Comparison of ENCODE assay signal across 41 cellular contexts in the genomic region with DNA sequence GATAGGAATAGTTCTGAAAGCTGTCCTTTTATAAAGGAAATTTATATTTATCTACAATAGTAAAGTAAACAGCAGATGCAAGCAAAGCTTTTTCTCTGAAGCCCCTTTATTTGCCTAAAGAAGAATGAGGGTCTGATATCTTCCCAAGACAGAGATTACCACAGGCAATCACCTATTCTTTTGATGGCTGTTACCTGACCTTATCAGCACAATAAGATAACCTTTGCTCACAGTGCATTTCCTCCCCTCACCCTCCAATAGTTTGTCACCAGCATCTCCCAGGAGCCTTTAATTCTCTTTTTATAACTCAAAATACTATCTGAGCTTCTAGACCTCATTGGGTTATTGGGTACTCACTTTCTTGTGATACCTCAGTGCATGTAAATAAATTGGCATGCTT. TPM values are rescaled to one million over a fixed set of nuclear protein-coding genes. Genes with fewer than 3 reads are reported as not detected.
"Had no signal": no experiment of that assay in that cellular context is flagged by ENCODE, and none has a peak within 500 bp of the region (broad histone marks: within the 10 kb centered on the region; RNA-seq: fewer than 3 reads in every experiment).

No MANE protein-coding gene starts in this region.

- H3K4me1 Mint-ChIP-seq: activated naive CD4-positive, alpha-beta T cell treated with anti-CD3 and anti-CD28 coated beads, Interleukin-2, amount 10 ng/mL, durations not matched to agents 7 days and 5 days; activated naive CD4-positive, alpha-beta T cell treated with anti-CD3 and anti-CD28 coated beads, Interleukin-2, amount 50 U/mL, for 24 hours; activated naive CD8-positive, alpha-beta T cell treated with anti-CD3 and anti-CD28 coated beads for 36 hours; activated naive CD8-positive, alpha-beta T cell treated with anti-CD3 and anti-CD28 coated beads, Interleukin-2, amount 10 ng/mL, durations not matched to agents 7 days and 5 days; activated naive CD8-positive, alpha-beta T cell treated with anti-CD3 and anti-CD28 coated beads, Interleukin-2, amount 50 U/mL, for 24 hours; activated T-helper 17 cell treated with anti-CD3 and anti-CD28 coated beads, Interleukin-2, amount 50 U/mL, for 72 hours; central memory CD8-positive, alpha-beta T cell had no signal

- H3K36me3 Mint-ChIP-seq: activated naive CD4-positive, alpha-beta T cell treated with anti-CD3 and anti-CD28 coated beads, Interleukin-2, amount 10 ng/mL, durations not matched to agents 7 days and 5 days; activated naive CD4-positive, alpha-beta T cell treated with anti-CD3 and anti-CD28 coated beads, Interleukin-2, amount 50 U/mL, for 24 hours; activated naive CD8-positive, alpha-beta T cell treated with anti-CD3 and anti-CD28 coated beads for 36 hours; activated naive CD8-positive, alpha-beta T cell treated with anti-CD3 and anti-CD28 coated beads, Interleukin-2, amount 10 ng/mL, durations not matched to agents 7 days and 5 days; brain had no signal

- H3K27me3 ChIP-seq: adrenal gland, ascending aorta, body of pancreas, brain microvascular endothelial cell, cardiac muscle cell had no signal

- H3K4me1 ChIP-seq: adrenal gland, ascending aorta, breast epithelium had no signal

- H3K4me3 Mint-ChIP-seq: activated naive CD4-positive, alpha-beta T cell treated with anti-CD3 and anti-CD28 coated beads for 36 hours; activated naive CD4-positive, alpha-beta T cell treated with anti-CD3 and anti-CD28 coated beads, Interleukin-2, amount 10 ng/mL, durations not matched to agents 7 days and 5 days; activated naive CD4-positive, alpha-beta T cell treated with anti-CD3 and anti-CD28 coated beads, Interleukin-2, amount 50 U/mL, for 24 hours; activated naive CD8-positive, alpha-beta T cell; activated naive CD8-positive, alpha-beta T cell treated with anti-CD3 and anti-CD28 coated beads for 36 hours; activated naive CD8-positive, alpha-beta T cell treated with anti-CD3 and anti-CD28 coated beads, Interleukin-2, amount 10 ng/mL, durations not matched to agents 7 days and 5 days; activated naive CD8-positive, alpha-beta T cell treated with anti-CD3 and anti-CD28 coated beads, Interleukin-2, amount 50 U/mL, for 24 hours; activated T-cell treated with anti-CD3 and anti-CD28 coated beads, Interleukin-2, amount 50 U/mL, for 24 hours; activated T-cell treated with anti-CD3 and anti-CD28 coated beads, Interleukin-2, amount 50 U/mL, for 4 hours; activated T-cell treated with anti-CD3 and anti-CD28 coated beads, Interleukin-2, amount 50 U/mL, for 72 hours; activated T-helper 1 cell treated with anti-CD3 and anti-CD28 coated beads, Interleukin-12 subunit alpha, Interleukin-12 subunit beta, Interleukin-2, Interleukin-4 antibody, amounts not matched to agents 30 ng/mL and 10 ng/mL and 1 ng/mL, durations not matched to agents 14 hours and 24 hours and 36 hours; activated T-helper 17 cell treated with anti-CD3 and anti-CD28 coated beads, Interleukin-2, amount 50 U/mL, for 72 hours; brain; central memory CD8-positive, alpha-beta T cell had no signal

- H3K9me3 Mint-ChIP-seq: activated naive CD4-positive, alpha-beta T cell treated with anti-CD3 and anti-CD28 coated beads, Interleukin-2, amount 50 U/mL, for 24 hours had no signal

- H3K27ac Mint-ChIP-seq: activated naive CD4-positive, alpha-beta T cell treated with anti-CD3 and anti-CD28 coated beads for 36 hours; activated naive CD4-positive, alpha-beta T cell treated with anti-CD3 and anti-CD28 coated beads, Interleukin-2, amount 10 ng/mL, durations not matched to agents 7 days and 5 days; activated naive CD4-positive, alpha-beta T cell treated with anti-CD3 and anti-CD28 coated beads, Interleukin-2, amount 50 U/mL, for 24 hours; activated naive CD4-positive, alpha-beta T cell treated with anti-CD3 and anti-CD28 coated beads, Interleukin-2, amount 50 U/mL, for 72 hours; activated naive CD8-positive, alpha-beta T cell; activated naive CD8-positive, alpha-beta T cell treated with anti-CD3 and anti-CD28 coated beads for 36 hours; activated naive CD8-positive, alpha-beta T cell treated with anti-CD3 and anti-CD28 coated beads, Interleukin-2, amount 10 ng/mL, durations not matched to agents 7 days and 5 days; activated naive CD8-positive, alpha-beta T cell treated with anti-CD3 and anti-CD28 coated beads, Interleukin-2, amount 50 U/mL, for 24 hours; activated T-cell treated with anti-CD3 and anti-CD28 coated beads, Interleukin-2, amount 50 U/mL, for 24 hours; activated T-cell treated with anti-CD3 and anti-CD28 coated beads, Interleukin-2, amount 50 U/mL, for 72 hours; activated T-helper 1 cell treated with anti-CD3 and anti-CD28 coated beads, Interleukin-12 subunit alpha, Interleukin-12 subunit beta, Interleukin-2, Interleukin-4 antibody, amounts not matched to agents 30 ng/mL and 10 ng/mL and 1 ng/mL, durations not matched to agents 14 hours and 24 hours and 36 hours; activated T-helper 17 cell treated with anti-CD3 and anti-CD28 coated beads, Interleukin-2, amount 50 U/mL, for 72 hours; activated T-helper 2 cell treated with anti-CD3 and anti-CD28 coated beads, Interferon-gamma antibody, Interleukin-2, Interleukin-4, amounts not matched to agents 10 μg/mL and 5 μg/mL and 100 μg/mL, durations not matched to agents 14 hours and 24 hours and 36 hours; brain had no signal

- H3K4me3 ChIP-seq: adrenal gland, ascending aorta, body of pancreas, breast epithelium, cardiac muscle cell had no signal

- H3K27ac ChIP-seq: adrenal gland, ascending aorta, brain microvascular endothelial cell, breast epithelium, cardiac muscle cell had no signal

- DNase-seq: activated effector memory CD4-positive, alpha-beta T cell treated with anti-CD3 and anti-CD28 coated beads, Interleukin-2, amount 50 U/mL, for 16 hours; activated effector memory CD4-positive, alpha-beta T cell treated with Interleukin-2 at 50 U/mL for 16 hours; activated gamma-delta T cell; activated gamma-delta T cell treated with Interleukin-2 at 50 U/mL for 16 hours; activated naive CD4-positive, alpha-beta T cell; activated naive CD4-positive, alpha-beta T cell treated with anti-CD3 and anti-CD28 coated beads for 36 hours; activated naive CD4-positive, alpha-beta T cell treated with anti-CD3 and anti-CD28 coated beads, Interleukin-2, amount 10 ng/mL, durations not matched to agents 7 days and 5 days; activated naive CD4-positive, alpha-beta T cell treated with anti-CD3 and anti-CD28 coated beads, Interleukin-2, amount 50 U/mL, for 16 hours; activated naive CD4-positive, alpha-beta T cell treated with Interleukin-2 at 50 U/mL for 16 hours; activated naive CD8-positive, alpha-beta T cell treated with anti-CD3 and anti-CD28 coated beads for 36 hours; activated naive CD8-positive, alpha-beta T cell treated with anti-CD3 and anti-CD28 coated beads, Interleukin-2, amount 10 ng/mL, durations not matched to agents 7 days and 5 days; activated naive CD8-positive, alpha-beta T cell treated with anti-CD3 and anti-CD28 coated beads, Interleukin-2, amount 50 U/mL, for 24 hours; activated T-cell treated with anti-CD3 and anti-CD28 coated beads, Interleukin-2, amount 50 U/mL, for 1 hour; activated T-cell treated with anti-CD3 and anti-CD28 coated beads, Interleukin-2, amount 50 U/mL, for 24 hours; activated T-cell treated with anti-CD3 and anti-CD28 coated beads, Interleukin-2, amount 50 U/mL, for 4 hours; activated T-cell treated with anti-CD3 and anti-CD28 coated beads, Interleukin-2, amount 50 U/mL, for 48 hours; activated T-cell treated with anti-CD3 and anti-CD28 coated beads, Interleukin-2, amount 50 U/mL, for 72 hours; adrenal gland; amniotic stem cell; amygdala; anterior cingulate cortex; aorta; body of pancreas; brain microvascular endothelial cell; caudate nucleus; central memory CD4-positive, alpha-beta T cell; cerebellar nuclear complex had no signal

- H3K36me3 ChIP-seq: adrenal gland, ascending aorta, brain microvascular endothelial cell, breast epithelium, cardiac muscle cell had no signal

RNA-seq across cellular contexts. Expression of a gene that starts 6.5 kb away (rescaled TPM):
- total RNA-seq: activated naive CD4-positive, alpha-beta T cell treated with anti-CD3 and anti-CD28 coated beads for 36 hours; activated naive CD4-positive, alpha-beta T cell treated with anti-CD3 and anti-CD28 coated beads, Interleukin-2, amount 50 U/mL, for 72 hours; activated naive CD8-positive, alpha-beta T cell treated with anti-CD3 and anti-CD28 coated beads for 36 hours; activated naive CD8-positive, alpha-beta T cell treated with anti-CD3 and anti-CD28 coated beads, Interleukin-2, amount 10 ng/mL, durations not matched to agents 7 days and 5 days; activated T-cell treated with anti-CD3 and anti-CD28 coated beads, Interleukin-2, amount 50 U/mL, for 4 hours; activated T-cell treated with anti-CD3 and anti-CD28 coated beads, Interleukin-2, amount 50 U/mL, for 72 hours; activated T-helper 1 cell treated with anti-CD3 and anti-CD28 coated beads, Interleukin-12 subunit alpha, Interleukin-12 subunit beta, Interleukin-2, Interleukin-4 antibody, amounts not matched to agents 30 ng/mL and 10 ng/mL and 1 ng/mL, durations not matched to agents 14 hours and 24 hours and 36 hours; activated T-helper 17 cell treated with anti-CD3 and anti-CD28 coated beads, Interleukin-2, amount 50 U/mL, for 72 hours; activated T-helper 2 cell treated with anti-CD3 and anti-CD28 coated beads, Interferon-gamma antibody, Interleukin-2, Interleukin-4, amounts not matched to agents 10 μg/mL and 5 μg/mL and 100 μg/mL, durations not matched to agents 14 hours and 24 hours and 36 hours; ascending aorta had no signal

RNA-seq across cellular contexts. Expression of a gene that starts 13.5 kb away (rescaled TPM):
- total RNA-seq: activated naive CD4-positive, alpha-beta T cell treated with anti-CD3 and anti-CD28 coated beads for 36 hours; activated naive CD4-positive, alpha-beta T cell treated with anti-CD3 and anti-CD28 coated beads, Interleukin-2, amount 50 U/mL, for 72 hours; activated naive CD8-positive, alpha-beta T cell treated with anti-CD3 and anti-CD28 coated beads for 36 hours; activated naive CD8-positive, alpha-beta T cell treated with anti-CD3 and anti-CD28 coated beads, Interleukin-2, amount 10 ng/mL, durations not matched to agents 7 days and 5 days; activated T-cell treated with anti-CD3 and anti-CD28 coated beads, Interleukin-2, amount 50 U/mL, for 4 hours; activated T-cell treated with anti-CD3 and anti-CD28 coated beads, Interleukin-2, amount 50 U/mL, for 72 hours; activated T-helper 1 cell treated with anti-CD3 and anti-CD28 coated beads, Interleukin-12 subunit alpha, Interleukin-12 subunit beta, Interleukin-2, Interleukin-4 antibody, amounts not matched to agents 30 ng/mL and 10 ng/mL and 1 ng/mL, durations not matched to agents 14 hours and 24 hours and 36 hours; activated T-helper 17 cell treated with anti-CD3 and anti-CD28 coated beads, Interleukin-2, amount 50 U/mL, for 72 hours; activated T-helper 2 cell treated with anti-CD3 and anti-CD28 coated beads, Interferon-gamma antibody, Interleukin-2, Interleukin-4, amounts not matched to agents 10 μg/mL and 5 μg/mL and 100 μg/mL, durations not matched to agents 14 hours and 24 hours and 36 hours; aorta; ascending aorta; astrocyte; breast epithelium; bronchial epithelial cell; chondrocyte had no signal
- polyA plus RNA-seq: cardiac muscle cell had no signal
